In the genomic region with DNA sequence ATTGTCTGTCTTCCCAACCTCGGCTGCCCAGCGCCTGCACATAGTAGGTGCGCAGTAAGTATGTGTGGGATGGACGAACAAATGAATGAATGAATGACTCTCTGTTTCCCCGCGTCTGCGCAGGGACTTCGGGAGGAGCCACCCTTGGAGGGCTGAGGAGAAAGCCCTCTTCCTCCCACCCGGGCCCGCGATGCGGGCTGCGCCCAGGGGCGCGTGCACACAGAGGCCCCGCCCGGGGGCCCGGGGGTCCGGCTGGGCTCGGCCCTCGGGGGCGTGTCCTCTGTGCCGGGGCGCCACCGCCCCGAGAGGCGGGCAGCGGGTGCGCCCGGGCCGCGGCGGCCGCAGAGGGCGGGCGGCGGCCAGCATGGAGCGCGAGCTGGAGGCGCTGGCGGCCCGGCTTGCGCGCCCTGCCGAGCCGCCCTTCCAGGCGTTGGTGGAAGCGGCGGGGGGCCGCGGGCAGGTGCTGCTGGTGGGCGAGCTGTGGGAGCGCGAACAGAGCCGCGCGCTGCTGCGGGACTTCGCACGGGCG, we compare ENCODE assay signal across 8 cellular contexts. TPM values are rescaled to one million over a fixed set of nuclear protein-coding genes. Genes with fewer than 3 reads are reported as not detected.
DNase-seq lines count a peak whose midpoint lies in the region; ATAC-seq, FAIRE-seq and TF ChIP-seq lines count a peak whose summit lies in the region.

TSS of gene C2orf72 (plus strand) at position 322 of the 529 bp plus-strand sequence. CDS start at position 365, 43 bp downstream.

- H3K9me3 ChIP-seq in ascending aorta: no peaks in the 10 kb centered on the region

- H3K9me3 Mint-ChIP-seq in mesothelial cell of epicardium: no peaks in the 10 kb centered on the region

- DNase-seq in ACHN (peak; percentile 22), H54 (ENCODE audit: insufficient read length, low spot score) (peak; percentile 42), ascending aorta (ENCODE audit: low spot score in 2 of 2) (no peak), mesothelial cell of epicardium (ENCODE audit: low spot score in 2 of 2, unreplicated experiment in 2 of 2) (no peak), NAMALWA (ENCODE audit: low spot score) (no peak)

- TF ChIP-seq CTCF in ascending aorta (IDR thresholded peaks at IDR 0.05): no peak
- TF ChIP-seq CTCF in mesothelial cell of epicardium (IDR thresholded peaks at IDR 0.05; ENCODE audit: unreplicated experiment): no peak

- peak within 1 kb of the TSS; percentile 16 to 47 for H3K4me3 ChIP-seq in ascending aorta

- no peak within 1 kb of the TSS for H3K27ac ChIP-seq in ascending aorta

- FAIRE-seq in H54 (lab: Jason Lieb, UNC): no peak

- H3K27me3 Mint-ChIP-seq in mesothelial cell of epicardium (ENCODE audit: low read depth): peaks cover 75% of the 10 kb centered on the region

- H3K36me3 ChIP-seq in ascending aorta: no peaks in the 10 kb centered on the region

- peak within 1 kb of the TSS; percentile 56 for H3K4me3 Mint-ChIP-seq in mesothelial cell of epicardium

- peaks cover 0 to 3% of the 10 kb centered on the region in 2 donors for H3K4me1 ChIP-seq in ascending aorta

- intact Hi-C loops in ascending aorta (cut with DNase I): no loop called here

- ATAC-seq in HG03039 (IDR thresholded peaks at IDR 0.05; ENCODE audit: unreplicated experiment) (no peak), GM18511 (IDR thresholded peaks at IDR 0.05; ENCODE audit: unreplicated experiment) (no peak), GM18873 (IDR thresholded peaks at IDR 0.05; ENCODE audit: low FRiP score, unreplicated experiment) (no peak)

- H3K27ac Mint-ChIP-seq in mesothelial cell of epicardium: no peak within 1 kb of the TSS

- in situ Hi-C loops in ACHN (cut with HindIII; ENCODE audit: low pct_ligation_motif_present, low pct_unique_long_range_greater_than_20kb, low sequenced_read_pairs): no loop called here

- TF ChIP-seq POLR2A in H54 (IDR thresholded peaks at IDR 0.05; ENCODE audit: low read depth, low read length): peak; percentile 26; the same call in 1 of the 2 replicates

- H3K36me3 Mint-ChIP-seq in mesothelial cell of epicardium: peaks cover 2% of the 10 kb centered on the region

- peaks cover 11% of the 10 kb centered on the region for H3K4me1 Mint-ChIP-seq in mesothelial cell of epicardium

- H3K27me3 ChIP-seq in ascending aorta: peaks cover 3% of the 10 kb centered on the region

RNA-seq across cellular contexts. Expression of gene C2orf72, which starts in this region (rescaled TPM):
- total RNA-seq in ascending aorta (20.5 TPM), mesothelial cell of epicardium (0.76 to 0.78 TPM (median 0.77 TPM) in 3 replicates)

Comparison
In these comparisons a context has a peak if more than half of its experiments do, and no peak if none do; other contexts are left out.
1. RNA of gene C2orf72 (total RNA-seq): 20.5 TPM in ascending aorta (single experiment); 0.76 to 0.78 TPM in mesothelial cell of epicardium; every median in the first group is over 10 times any median in the second.
2. DNase-seq: peak in ACHN (single experiment) and H54 (single experiment); none in ascending aorta (0 of 2), mesothelial cell of epicardium (0 of 2) and NAMALWA (single experiment).